Comparison of ENCODE assay signal across 8 cellular contexts in the genomic region with DNA sequence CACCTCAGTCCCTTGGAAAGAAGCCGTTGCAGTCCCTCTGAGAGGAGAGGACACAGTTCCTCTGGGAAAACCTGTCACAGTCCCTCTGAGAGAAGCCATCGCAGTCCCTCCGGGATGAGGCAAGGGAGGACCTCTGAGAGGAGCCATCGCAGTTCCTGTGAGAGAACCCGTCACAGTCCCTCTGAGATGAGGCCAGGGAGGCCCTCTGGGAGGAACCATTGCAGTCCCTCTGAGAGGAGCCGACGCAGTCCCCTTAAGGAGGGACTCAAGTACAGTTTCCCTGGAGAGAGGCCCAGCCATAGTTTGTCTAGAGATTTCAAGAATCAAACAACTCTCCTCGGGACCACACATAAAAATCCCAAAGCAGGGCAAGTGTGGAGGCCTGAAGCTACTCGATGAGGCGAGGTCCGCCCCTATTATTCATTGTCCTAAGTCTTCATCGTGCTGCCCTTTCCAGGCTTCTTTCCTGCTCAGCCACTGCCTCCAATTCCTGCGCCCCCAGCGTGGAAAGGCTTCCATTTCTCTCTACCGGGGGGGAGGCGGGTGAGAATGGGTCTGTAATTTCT. TPM values are rescaled to one million over a fixed set of nuclear protein-coding genes. Genes with fewer than 3 reads are reported as not detected.
A peak's percentile ranks its signal among the peaks of the same experiment; 100 is the strongest.
DNase-seq lines count a peak whose midpoint lies in the region; ATAC-seq and TF ChIP-seq lines count a peak whose summit lies in the region.

No MANE protein-coding gene starts in this region.

- no peak for ATAC-seq in HG03025 (IDR thresholded peaks at IDR 0.05; ENCODE audit: low FRiP score, unreplicated experiment)

- H3K9me3 Mint-ChIP-seq in activated T-cell treated with anti-CD3 and anti-CD28 coated beads, Interleukin-2, amount 50 U/mL, for 24 hours, result peaks cover 26% of the 10 kb centered on the region

- POLR2A ChIA-PET in GM10248 (lab: Yijun Ruan, JAX), result no interaction called here

- H3K36me3 Mint-ChIP-seq in activated T-cell treated with anti-CD3 and anti-CD28 coated beads, Interleukin-2, amount 50 U/mL, for 24 hours (ENCODE audit: low read depth), result peaks cover 38% of the 10 kb centered on the region

- H3K4me2 ChIP-seq in mesendoderm (ENCODE audit: low read length), result peak overlapping the region; percentile 12

- no peak overlapping the region for H4K5ac ChIP-seq in mesendoderm (ENCODE audit: low read length)

- no peak overlapping the region for H3K4ac ChIP-seq in mesendoderm (ENCODE audit: low read depth, low read length)

- H3K4me3 Mint-ChIP-seq in activated T-cell treated with anti-CD3 and anti-CD28 coated beads, Interleukin-2, amount 50 U/mL, for 24 hours, result peak overlapping the region; percentile 93

- peak overlapping the region; percentile 95 for H3K27ac Mint-ChIP-seq in activated T-cell treated with anti-CD3 and anti-CD28 coated beads, Interleukin-2, amount 50 U/mL, for 24 hours

- no peak for TF ChIP-seq CTCF in astrocyte of the spinal cord (IDR thresholded peaks at IDR 0.05; ENCODE audit: low read depth, low read length)
- no peak for TF ChIP-seq CTCF in GM10248 (IDR thresholded peaks at IDR 0.05; ENCODE audit: control extremely low read depth, extremely low read depth, low read depth, missing control alignments)

- CTCF ChIA-PET in GM10248 (lab: Yijun Ruan, JAX), result interaction anchor here (1.1 kb wide), 1 partner anchor 8 kb away, joined by 6 read pairs; no protein-coding TSS in a partner anchor

- in situ Hi-C loops in astrocyte of the spinal cord (cut with HindIII; ENCODE audit: low sequenced_read_pairs), result no loop called here

- peaks cover 10% of the 10 kb centered on the region for H3K4me1 ChIP-seq in mesendoderm (ENCODE audit: control insufficient read depth, low read depth, low read length)
- H3K4me1 ChIP-seq in urinary bladder (ENCODE audit: insufficient read depth), result no peaks in the 10 kb centered on the region

- H3K27me3 Mint-ChIP-seq in activated T-cell treated with anti-CD3 and anti-CD28 coated beads, Interleukin-2, amount 50 U/mL, for 24 hours, result no peaks in the 10 kb centered on the region

- H2AK5ac ChIP-seq in mesendoderm (ENCODE audit: low read length), result no peak overlapping the region

- H3K18ac ChIP-seq in mesendoderm (ENCODE audit: low read length), result no peak overlapping the region

- H3K23ac ChIP-seq in mesendoderm (ENCODE audit: low read length), result no peak overlapping the region

- H3K27me3 ChIP-seq in mesendoderm (ENCODE audit: insufficient read depth, low read length, poor library complexity), result no peaks in the 10 kb centered on the region

- WGBS in mesendoderm (ENCODE audit: extremely low coverage, insufficient coverage, low lambda C conversion rate), result no CpG with 5 or more reads among the region's 16 CpGs
- 79% methylated on average over 16 of the region's 16 CpGs for WGBS in urinary bladder

- H3K4me1 Mint-ChIP-seq in activated T-cell treated with anti-CD3 and anti-CD28 coated beads, Interleukin-2, amount 50 U/mL, for 24 hours (ENCODE audit: low read depth), result peaks cover 40% of the 10 kb centered on the region

- peaks cover 35% of the 10 kb centered on the region for H3K79me2 ChIP-seq in mesendoderm (ENCODE audit: control insufficient read depth, insufficient read depth, low read length)

- no peak overlapping the region for H2BK15ac ChIP-seq in mesendoderm (replicated peaks; ENCODE audit: low read depth)

- no peak overlapping the region for H2BK5ac ChIP-seq in mesendoderm (ENCODE audit: low read length)

- H3K9ac ChIP-seq in mesendoderm (ENCODE audit: low read length), result peak overlapping the region; percentile 21

- DNase-seq in activated T-cell treated with anti-CD3 and anti-CD28 coated beads, Interleukin-2, amount 50 U/mL, for 24 hours, result no peak
- DNase-seq in activated T-cell treated with anti-CD3 and anti-CD28 coated beads for 4 hours (no peak), astrocyte of the spinal cord (ENCODE audit: low read depth, low spot score) (no peak), mesendoderm (no peak), GM10248 (ENCODE audit: extremely low spot score) (no peak)
- DNase-seq in stimulated activated naive CD4-positive, alpha-beta T cell treated with Interleukin-2 at 50 U/mL for 16 hours (lab: John Stamatoyannopoulos, UW), result no peak

- peaks cover 15% of the 10 kb centered on the region for H3K79me1 ChIP-seq in mesendoderm (ENCODE audit: low read length)

- H3K36me3 ChIP-seq in mesendoderm (ENCODE audit: control insufficient read depth, insufficient read depth, low read length) (no peaks in the 10 kb centered on the region), urinary bladder (ENCODE audit: insufficient read depth) (no peaks in the 10 kb centered on the region)

- peak overlapping the region; percentile 61 for H3K56ac ChIP-seq in mesendoderm (ENCODE audit: low read length)

- H4K8ac ChIP-seq in mesendoderm (ENCODE audit: low read depth, low read length), result peak overlapping the region; percentile 93

- no peak overlapping the region for H3K27ac ChIP-seq in mesendoderm (ENCODE audit: low read depth, low read length)
- H3K27ac ChIP-seq in urinary bladder (ENCODE audit: low read depth), result peak overlapping the region; percentile 71

- H2BK120ac ChIP-seq in mesendoderm (ENCODE audit: low read depth, low read length), result no peak overlapping the region

- H3K4me3 ChIP-seq in astrocyte of the spinal cord (ENCODE audit: low read depth, low read length) (peak overlapping the region; percentile 64), mesendoderm (ENCODE audit: low read length) (no peak overlapping the region), urinary bladder (ENCODE audit: low read depth, low read length) (peak overlapping the region; percentile 65)

RNA-seq across cellular contexts. Expression of gene ZNF512, which starts 0.6 kb away (rescaled TPM):
- polyA plus RNA-seq in mesendoderm (2013, experiment 1 of 2), result 25.1 TPM
- 26.0 TPM for polyA plus RNA-seq in mesendoderm (2013, experiment 2 of 2)
- total RNA-seq in urinary bladder, result 40.2 TPM
- 31.6 TPM for polyA plus RNA-seq in urinary bladder

RNA-seq across cellular contexts. Expression of gene CCDC121, which starts 46.6 kb away (rescaled TPM):
- 1.9 TPM for polyA plus RNA-seq in mesendoderm (2013, experiment 1 of 2)
- polyA plus RNA-seq in mesendoderm (2013, experiment 2 of 2), result 1.7 TPM
- 11.1 TPM for total RNA-seq in urinary bladder
- 5.4 TPM for polyA plus RNA-seq in urinary bladder

RNA-seq across cellular contexts. Expression of gene GPN1, which starts 46.6 kb away (rescaled TPM):
- 42.1 TPM for polyA plus RNA-seq in mesendoderm (2013, experiment 1 of 2)
- 42.1 TPM for polyA plus RNA-seq in mesendoderm (2013, experiment 2 of 2)
- total RNA-seq in urinary bladder, result 28.7 TPM
- 25.6 TPM for polyA plus RNA-seq in urinary bladder
